Comparison of ENCODE assay signal across 8 cellular contexts in the genomic region with DNA sequence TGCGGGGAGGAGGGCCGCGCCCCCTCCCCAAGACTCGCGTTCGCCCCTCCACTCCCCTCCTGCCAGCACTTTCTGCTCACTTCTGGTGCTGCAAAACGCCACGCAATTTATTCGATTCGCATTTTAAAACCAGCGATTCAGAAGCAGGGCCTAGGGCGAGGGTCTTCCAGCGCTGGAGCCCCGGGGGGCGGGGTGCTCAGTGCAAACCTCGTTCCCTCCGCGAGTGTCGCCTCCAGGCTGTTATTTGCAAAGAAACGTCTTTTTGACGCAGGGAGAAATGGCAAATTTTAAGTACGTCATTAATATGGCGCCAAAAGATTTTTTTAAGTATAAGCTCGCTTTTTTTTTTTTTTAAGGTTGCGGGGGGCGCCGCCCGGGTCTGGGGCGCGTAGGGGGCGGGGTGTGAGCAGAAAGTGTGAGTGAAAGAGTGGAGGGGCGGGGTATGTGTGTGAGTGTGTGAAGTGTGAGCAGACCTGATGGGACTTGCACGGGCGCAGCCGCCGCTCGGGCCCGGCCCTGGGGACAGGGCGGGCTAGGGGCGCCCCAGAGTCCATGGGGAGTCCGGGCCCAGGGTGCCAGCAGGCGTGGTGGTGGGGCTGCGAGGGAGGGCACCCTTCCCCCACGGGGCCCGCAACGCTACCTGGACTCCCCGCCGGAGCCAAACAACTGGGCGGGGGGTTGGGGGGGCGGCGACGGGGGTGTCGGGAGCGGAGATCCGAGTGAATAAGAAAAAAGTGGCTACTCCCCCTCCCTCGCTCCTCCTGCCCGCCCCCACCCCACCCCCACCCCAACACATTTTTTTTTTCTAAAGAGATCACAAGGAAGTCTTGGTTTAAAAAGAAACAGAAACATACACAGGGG. TPM values are rescaled to one million over a fixed set of nuclear protein-coding genes. Genes with fewer than 3 reads are reported as not detected.
DNase-seq lines count a peak whose midpoint lies in the region; ATAC-seq and TF ChIP-seq lines count a peak whose summit lies in the region.

A gene (plus strand): TSS at position 845 of the 861 bp plus-strand sequence. CDS start 10,188 bp downstream, outside the sequence.

- H3K79me2 ChIP-seq in PC-9 (ENCODE audit: low read depth): peaks cover 42% of the 10 kb centered on the region

- POLR2A ChIA-PET in PC-9 (lab: Charles Lee; ENCODE audit: unreplicated experiment): interaction anchor here (0.6 to 1.8 kb wide), 6 partner anchors 13 to 437 kb away, joined by 4 to 19 read pairs (median 8); no protein-coding TSS in a partner anchor

- no peaks in the 10 kb centered on the region for H3K9me2 ChIP-seq in PC-9 (ENCODE audit: insufficient read depth)

- H3K36me3 ChIP-seq in PC-9 (ENCODE audit: low read depth) (0 out of 2 replicates have a peak, but pooled peaks cover 7% of the 10 kb centered on the region), esophagus squamous epithelium (no peaks in the 10 kb centered on the region)

- H3K9me3 Mint-ChIP-seq in activated T-cell treated with anti-CD3 and anti-CD28 coated beads, Interleukin-2, amount 50 U/mL, for 72 hours: no peaks in the 10 kb centered on the region

- no peaks in the 10 kb centered on the region for H3K9me3 ChIP-seq in PC-9 (ENCODE audit: insufficient read depth, low read depth)
- no peaks in the 10 kb centered on the region for H3K9me3 ChIP-seq in esophagus squamous epithelium

- intact Hi-C loops in PC-9 (cut with micrococcal nuclease; ENCODE audit: unreplicated experiment): loop anchor here (1.0 to 5.0 kb wide), 4 partner anchors 14 to 212 kb away; a partner anchor contains a TSS
- intact Hi-C loops in esophagus squamous epithelium (cut with DNase I): loop anchor here (5.0 to 10.0 kb wide), 2 partner anchors 110 to 153 kb away; a partner anchor contains a TSS

- peaks cover 20% of the 10 kb centered on the region for H3K4me1 ChIP-seq in PC-9 (replicated peaks; ENCODE audit: insufficient read depth)
- peaks cover 31 to 56% (median 34%) of the 10 kb centered on the region in 3 donors for H3K4me1 ChIP-seq in esophagus squamous epithelium

- TF ChIP-seq POLR2A in esophagus squamous epithelium (IDR thresholded peaks at IDR 0.05): peak in 2 of 4 donors; percentile 36 to 53

- H3K36me3 Mint-ChIP-seq in activated T-cell treated with anti-CD3 and anti-CD28 coated beads, Interleukin-2, amount 50 U/mL, for 72 hours (ENCODE audit: insufficient read depth in 2 of 2): peaks cover 3 to 5% of the 10 kb centered on the region in 2 donors

- H2AFZ ChIP-seq in PC-9: peak within 1 kb of the TSS; percentile 94

- H3K27ac ChIP-seq in PC-9 (peak within 1 kb of the TSS; percentile 62), esophagus squamous epithelium (peak within 1 kb of the TSS; percentile 89 to 99 (median 96))

- peaks cover 38% of the 10 kb centered on the region for H3K4me1 Mint-ChIP-seq in activated T-cell treated with anti-CD3 and anti-CD28 coated beads, Interleukin-2, amount 50 U/mL, for 72 hours (ENCODE audit: low read depth)

- peak within 1 kb of the TSS; percentile 91 to 99 for H3K4me3 Mint-ChIP-seq in activated T-cell treated with anti-CD3 and anti-CD28 coated beads, Interleukin-2, amount 50 U/mL, for 72 hours

- H3K4me3 ChIP-seq in PC-9 (peak within 1 kb of the TSS; percentile 89), esophagus squamous epithelium (peak within 1 kb of the TSS; percentile 79 to 98 (median 90))

- peak within 1 kb of the TSS; percentile 90 for H3K4me2 ChIP-seq in PC-9

- peak within 1 kb of the TSS; percentile 90 for H3K27ac Mint-ChIP-seq in activated T-cell treated with anti-CD3 and anti-CD28 coated beads, Interleukin-2, amount 50 U/mL, for 72 hours

- H3K27me3 ChIP-seq in PC-9 (ENCODE audit: insufficient read depth, low read depth) (no peaks in the 10 kb centered on the region), esophagus squamous epithelium (no peaks in the 10 kb centered on the region)

- H4K20me1 ChIP-seq in PC-9 (ENCODE audit: insufficient read depth): peaks cover 23% of the 10 kb centered on the region

- TF ChIP-seq CTCF in PC-9 (conservative IDR thresholded peaks at IDR 0.05) (no peak; the same call in 1 of the 2 replicates), esophagus squamous epithelium (IDR thresholded peaks at IDR 0.05) (peak in 1 of 6 experiments; percentile 2)

- WGBS in esophagus squamous epithelium, 2 donors: 0% methylated on average over 11 to 34 of the region's 57 CpGs

- CTCF ChIA-PET in PC-9 (lab: Charles Lee): interaction anchor here (1.0 kb wide), 1 partner anchor 59 kb away, joined by 5 read pairs; no protein-coding TSS in a partner anchor

- H3F3A ChIP-seq in PC-9 (ENCODE audit: insufficient read depth, low read depth): peaks cover 16% of the 10 kb centered on the region; the same call in 1 of the 2 replicates

- H3K27me3 Mint-ChIP-seq in activated T-cell treated with anti-CD3 and anti-CD28 coated beads, Interleukin-2, amount 50 U/mL, for 72 hours (ENCODE audit: low read depth): peaks cover 18% of the 10 kb centered on the region

- DNase-seq in 8988T (peak; percentile 63), PC-9 (peak; percentile 63 to 80), esophagus squamous epithelium (lab: John Stamatoyannopoulos, UW) (no peak), myocyte (ENCODE audit: low read depth) (peak; percentile 52)
- peak; percentile 80 to 81 for DNase-seq in activated T-cell treated with anti-CD3 and anti-CD28 coated beads, Interleukin-2, amount 50 U/mL, for 72 hours
- peak; percentile 62 to 74 for DNase-seq in stimulated activated CD8-positive, alpha-beta memory T cell treated with anti-CD3 and anti-CD28 coated beads, Interleukin-7, amount 100 ng/mL, for 4 hours (ENCODE audit: low read depth in 2 of 2)

- TSS peak; percentile 48 for BruUV-seq in PC-9 (replicated peaks; lab: Mats Ljungman, UMichigan)

- ATAC-seq in GM18498 (IDR thresholded peaks at IDR 0.05; ENCODE audit: unreplicated experiment) (peak; percentile 38), HG03196 (IDR thresholded peaks at IDR 0.05; ENCODE audit: unreplicated experiment) (peak; percentile 26)
- ATAC-seq in activated T-cell treated with anti-CD3 and anti-CD28 coated beads, Interleukin-2, amount 50 U/mL, for 72 hours (replicated peaks in 1 of 2): peak; percentile 67 to 74

RNA-seq across cellular contexts. Expression of the gene that starts here (rescaled TPM):
- total RNA-seq in PC-9 (2021): 82.1 and 83.5 TPM in 2 replicates
- 10 to 100 TPM; 87.0 to 88.8 TPM for total RNA-seq in activated T-cell treated with anti-CD3 and anti-CD28 coated beads, Interleukin-2, amount 50 U/mL, for 72 hours
- 10 to 100 TPM in 3 of 4 donors, 1 to 10 TPM in 1; 9.1 to 32.8 (median 14.9) TPM for total RNA-seq in esophagus squamous epithelium
- total RNA-seq in myocyte: 5.9 and 10.2 TPM in 2 replicates
- 9.2 TPM for polyA plus RNA-seq in myocyte (2012)
